Comparison of ENCODE assay signal across 21 cellular contexts in the genomic region with DNA sequence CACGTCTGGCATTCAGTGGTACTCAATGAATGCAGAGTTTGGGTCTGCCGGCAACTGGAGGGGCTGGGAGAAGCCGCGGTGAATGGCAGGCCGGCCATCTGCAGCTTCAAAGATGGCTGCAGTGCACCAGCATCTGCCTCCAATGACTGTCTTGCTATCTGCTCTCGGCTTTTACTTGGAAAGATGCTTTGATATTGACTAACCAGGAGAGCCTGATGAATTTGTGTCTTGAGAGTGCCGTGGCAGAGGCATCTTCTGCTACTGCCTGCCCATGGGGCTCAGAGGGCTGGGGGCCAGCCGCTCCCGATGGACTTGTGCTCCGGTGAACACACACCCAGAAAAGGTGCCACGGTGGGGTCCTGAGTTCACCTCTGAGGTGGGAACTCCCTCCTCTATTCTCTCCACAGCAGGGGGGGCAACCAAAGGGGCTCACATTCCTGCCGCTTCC.
DNase-seq lines count a peak whose midpoint lies in the region; ATAC-seq, FAIRE-seq and TF ChIP-seq lines count a peak whose summit lies in the region.
"Had no signal": no experiment of that assay in that cellular context is flagged by ENCODE, and none has a peak within 500 bp of the region (broad histone marks: within the 10 kb centered on the region; RNA-seq: fewer than 3 reads in every experiment).

No MANE protein-coding gene starts in this region.

- peaks cover 16% of the 10 kb centered on the region for H3F3A ChIP-seq in neural progenitor cell (ENCODE audit: low read depth)

- H3K36me3 ChIP-seq in kidney (ENCODE audit: control insufficient read depth in 1 of 2, insufficient read depth in 2 of 2, low read length in 2 of 2) (no peaks in the 10 kb centered on the region), neural progenitor cell (no peaks in the 10 kb centered on the region)

- peaks cover 86% of the 10 kb centered on the region for H3K4me1 Mint-ChIP-seq in neural progenitor cell
- H3K4me1 Mint-ChIP-seq: CD14-positive monocyte had no signal

- H3K27ac Mint-ChIP-seq in neural progenitor cell, result peak overlapping the region; percentile 46

- no peaks in the 10 kb centered on the region for H3K9me3 ChIP-seq in kidney (ENCODE audit: control insufficient read depth in 1 of 2, low read length in 2 of 2)
- H3K9me3 ChIP-seq in neural progenitor cell (ENCODE audit: low read depth), result no peaks in the 10 kb centered on the region

- no peaks in the 10 kb centered on the region for H3K27me3 Mint-ChIP-seq in neural progenitor cell (ENCODE audit: insufficient read depth, low read depth)

- no peak for ATAC-seq in GM19463 (IDR thresholded peaks at IDR 0.05; ENCODE audit: unreplicated experiment)

- H3K79me2 ChIP-seq in neural progenitor cell (ENCODE audit: low read depth), result no peaks in the 10 kb centered on the region

- H3K4me3 Mint-ChIP-seq in neural progenitor cell, result no peak overlapping the region
- H3K4me3 Mint-ChIP-seq: CD14-positive monocyte had no signal

- H2AFZ ChIP-seq in neural progenitor cell (replicated peaks), result no peak overlapping the region

- TF ChIP-seq CTCF in coronary artery (IDR thresholded peaks at IDR 0.05), result no peak
- no peak for TF ChIP-seq CTCF in kidney (IDR thresholded peaks at IDR 0.05; ENCODE audit: borderline replicate concordance, extremely low read depth, insufficient read depth)
- no peak for TF ChIP-seq CTCF in neural progenitor cell (IDR thresholded peaks at IDR 0.05)

- H3K4me1 ChIP-seq in kidney (ENCODE audit: control insufficient read depth in 1 of 2, insufficient read depth in 1 of 2, low read depth in 1 of 2, low read length in 2 of 2) (peaks cover 8 to 25% of the 10 kb centered on the region in 2 donors), neural progenitor cell (peaks cover 34% of the 10 kb centered on the region)

- no peak overlapping the region for H3K27ac ChIP-seq in coronary artery
- H3K27ac ChIP-seq in kidney (ENCODE audit: low read depth in 2 of 2, low read length in 2 of 2), result no peak overlapping the region
- H3K27ac ChIP-seq in neural progenitor cell, result no peak overlapping the region
- H3K27ac ChIP-seq: HL-60 had no signal

- DNase-seq in coronary artery (ENCODE audit: low spot score) (peak; percentile 73), kidney (peak; percentile 50), neural progenitor cell (ENCODE audit: low spot score) (no peak), ureter (ENCODE audit: low spot score) (peak; percentile 29), OCI-M2 (lab: John Stamatoyannopoulos, UW; ENCODE audit: unreplicated experiment) (no peak), NCI-H1048 (lab: John Stamatoyannopoulos, UW) (no peak)
- DNase-seq: AML-193, DMS 273 treated with DMSO at 0.1 percent for 48 hours, DND-41, IMR-90, NCI-H1092, NCI-H146, NCI-H2081, NCI-H510A, NCI-H774, Right ventricle myocardium superior had no signal

- no peak for FAIRE-seq in kidney (lab: Jason Lieb, UNC)
- FAIRE-seq: H54, HTR-8/SVneo had no signal

- peaks cover under 1% of the 10 kb centered on the region for H3K9me3 Mint-ChIP-seq in neural progenitor cell

- H3K4me2 ChIP-seq in neural progenitor cell, result no peak overlapping the region

- H4K20me1 ChIP-seq in neural progenitor cell (ENCODE audit: low read depth), result no peaks in the 10 kb centered on the region

- H3K9ac ChIP-seq in kidney (ENCODE audit: low read length in 2 of 2) (no peak overlapping the region), neural progenitor cell (no peak overlapping the region)

- H3K36me3 Mint-ChIP-seq in neural progenitor cell, result peaks cover under 1% of the 10 kb centered on the region
- H3K36me3 Mint-ChIP-seq: CD14-positive monocyte had no signal

- no peak overlapping the region for H3K4me3 ChIP-seq in coronary artery
- no peak overlapping the region for H3K4me3 ChIP-seq in kidney (ENCODE audit: low read length in 2 of 2)
- H3K4me3 ChIP-seq in neural progenitor cell, result no peak overlapping the region

- H3K27me3 ChIP-seq in neural progenitor cell, result no peaks in the 10 kb centered on the region

- intact Hi-C loops in kidney (cut with DNase I), result no loop called here

Comparison
In these comparisons a context has a peak if more than half of its experiments do, and no peak if none do; other contexts are left out.
1. DNase-seq: peak in coronary artery (single experiment), kidney (single experiment) and ureter (single experiment); none in neural progenitor cell (single experiment), OCI-M2 (single experiment) and NCI-H1048 (single experiment).